ENCODE assay signal across 9 cellular contexts in the genomic region with DNA sequence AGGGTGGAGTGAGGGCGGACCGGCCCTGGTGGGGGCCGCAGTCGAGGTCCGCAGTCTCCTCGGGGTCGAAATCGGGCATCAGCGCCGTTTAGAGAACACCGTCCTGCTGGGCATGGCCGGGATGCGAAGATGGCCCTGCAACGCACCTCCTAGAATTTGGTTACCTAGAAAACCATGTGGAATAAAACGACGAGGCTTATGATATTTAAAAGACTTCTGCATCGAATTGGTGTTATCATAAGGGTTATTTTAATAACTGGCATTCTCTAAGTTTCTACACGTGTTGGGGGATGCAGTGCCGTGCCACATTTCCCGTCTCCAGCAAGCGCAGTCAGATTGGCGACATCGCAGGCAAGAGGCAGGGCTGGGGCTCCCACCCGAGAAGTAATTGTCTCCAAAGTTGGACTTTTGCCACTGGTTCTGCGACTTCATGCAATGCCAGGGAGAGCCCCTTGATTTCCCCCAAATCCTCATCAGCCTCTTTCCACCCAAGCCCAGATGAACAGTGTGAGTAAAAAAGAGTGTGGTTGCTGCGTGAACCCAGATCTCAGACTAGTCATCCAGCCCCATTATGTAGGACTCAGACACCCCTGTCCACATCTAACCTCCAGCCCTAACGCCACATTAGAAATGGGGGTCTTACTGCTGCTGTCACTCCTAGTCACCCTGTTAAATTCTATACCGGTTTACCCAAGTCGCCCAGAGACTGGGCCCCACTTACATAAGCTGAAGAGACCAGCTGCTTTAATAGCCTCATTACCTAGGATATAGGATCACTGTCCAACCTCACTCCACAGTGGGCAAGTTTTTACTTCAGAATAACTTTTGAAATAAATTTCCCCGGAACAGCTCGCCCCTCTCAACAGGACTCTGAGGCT. TPM values are rescaled to one million over a fixed set of nuclear protein-coding genes. Genes with fewer than 3 reads are reported as not detected.
A peak's percentile ranks its signal among the peaks of the same experiment; 100 is the strongest.
DNase-seq lines count a peak whose midpoint lies in the region; ATAC-seq, FAIRE-seq and TF ChIP-seq lines count a peak whose summit lies in the region.
"Had no signal": no experiment of that assay in that cellular context is flagged by ENCODE, and none has a peak within 500 bp of the region (broad histone marks: within the 10 kb centered on the region; RNA-seq: fewer than 3 reads in every experiment).

No MANE protein-coding gene starts in this region.

- FAIRE-seq in astrocyte (lab: Jason Lieb, UNC) = no peak

- peak; percentile 21 for DNase-seq in GM10266 (ENCODE audit: extremely low spot score)
- DNase-seq in astrocyte (ENCODE audit: low read depth) = no peak
- DNase-seq in inferior parietal cortex (ENCODE audit: extremely low spot score) = peak; percentile 61
- peak; percentile 56 for DNase-seq in stimulated activated CD4-positive, alpha-beta T cell treated with anti-CD3 and anti-CD28 coated beads, Interleukin-4, amount 100 ng/mL, for 24 hours
- DNase-seq in omental fat pad (ENCODE audit: low spot score) = no peak
- no peak for DNase-seq in NCI-H1105 (lab: John Stamatoyannopoulos, UW)
- DNase-seq in A172 (ENCODE audit: low spot score) = no peak

- H2AFZ ChIP-seq in OCI-LY1 (ENCODE audit: low read length) (no peak overlapping the region), astrocyte (ENCODE audit: low read depth, low read length) (peak overlapping the region; percentile 80)

- H3K36me3 ChIP-seq in OCI-LY1 (ENCODE audit: insufficient read depth, low read length) (no peaks in the 10 kb centered on the region), astrocyte (ENCODE audit: insufficient read depth, low read length) (no peaks in the 10 kb centered on the region)

- H3K79me2 ChIP-seq in OCI-LY1 (ENCODE audit: insufficient read depth, low read length) = no peaks in the 10 kb centered on the region
- no peaks in the 10 kb centered on the region for H3K79me2 ChIP-seq in astrocyte (ENCODE audit: insufficient read depth, low read length)

- peaks cover 19% of the 10 kb centered on the region for H3K4me1 Mint-ChIP-seq in astrocyte (ENCODE audit: low read depth, unreplicated experiment)

- H3K4me3 Mint-ChIP-seq in astrocyte (ENCODE audit: unreplicated experiment) = peak overlapping the region; percentile 90

- H4K20me1 ChIP-seq in OCI-LY1 (ENCODE audit: insufficient read depth, low read length) (no peaks in the 10 kb centered on the region), astrocyte (ENCODE audit: insufficient read depth, low read length) (no peaks in the 10 kb centered on the region)

- H3K9me2 ChIP-seq in OCI-LY1 (ENCODE audit: low read depth, low read length) = no peaks in the 10 kb centered on the region

- H3K4me2 ChIP-seq in OCI-LY1 (ENCODE audit: low read length) (peak overlapping the region; percentile 84), astrocyte (ENCODE audit: low read length) (peak overlapping the region; percentile 87)

- H3K9ac ChIP-seq in OCI-LY1 (ENCODE audit: low read length) (peak overlapping the region; percentile 73), astrocyte (ENCODE audit: low read length) (peak overlapping the region; percentile 95)

- TF ChIP-seq CTCF in GM10266 (IDR thresholded peaks at IDR 0.05; ENCODE audit: control insufficient read depth, insufficient read depth, low read depth, missing control alignments) (no peak), OCI-LY1 (IDR thresholded peaks at IDR 0.05; ENCODE audit: low read length) (no peak), astrocyte (IDR thresholded peaks at IDR 0.05; ENCODE audit: insufficient read depth, low read depth, low read length) (no peak), omental fat pad (IDR thresholded peaks at IDR 0.05) (no peak)

- H3F3A ChIP-seq in OCI-LY1 (ENCODE audit: insufficient read depth, low read length) = no peaks in the 10 kb centered on the region

- no peaks in the 10 kb centered on the region for H3K9me3 ChIP-seq in OCI-LY1 (ENCODE audit: low read length)
- no peaks in the 10 kb centered on the region for H3K9me3 ChIP-seq in astrocyte (ENCODE audit: insufficient read depth, low read depth, low read length)

- H3K4me3 ChIP-seq in OCI-LY1 (ENCODE audit: low read depth, low read length, poor library complexity, severe bottlenecking) (peak overlapping the region; percentile 68), astrocyte (ENCODE audit: insufficient read depth, low read depth, low read length) (peak overlapping the region; percentile 73)

- peaks cover 1% of the 10 kb centered on the region for H3K9me3 Mint-ChIP-seq in astrocyte (ENCODE audit: unreplicated experiment)

- H3K4me1 ChIP-seq in OCI-LY1 (ENCODE audit: insufficient read depth, low read length, severe bottlenecking) (peaks cover 53% of the 10 kb centered on the region), astrocyte (ENCODE audit: insufficient read depth, low read length) (peaks cover 29% of the 10 kb centered on the region)

- peaks cover 7% of the 10 kb centered on the region for H3K27me3 Mint-ChIP-seq in astrocyte (ENCODE audit: low read depth, unreplicated experiment)

- H3K27ac ChIP-seq in OCI-LY1 (ENCODE audit: low read depth, low read length, poor library complexity, severe bottlenecking) (peak overlapping the region; percentile 70), astrocyte (ENCODE audit: low read depth, low read length) (peak overlapping the region; percentile 86)

- ATAC-seq in omental fat pad (ENCODE audit: low FRiP score) = no peak

- H3K27me3 ChIP-seq in OCI-LY1 (ENCODE audit: insufficient read depth, low read length) (no peaks in the 10 kb centered on the region), astrocyte (ENCODE audit: insufficient read depth, low read length) (no peaks in the 10 kb centered on the region)

- no peaks in the 10 kb centered on the region for H3K36me3 Mint-ChIP-seq in astrocyte (ENCODE audit: low read depth, unreplicated experiment)

- H3K27ac Mint-ChIP-seq in astrocyte (ENCODE audit: unreplicated experiment) = peak overlapping the region; percentile 60

RNA-seq across cellular contexts. Expression of gene DHRS12, which starts 0.6 kb away (rescaled TPM):
- 4.0 and 4.9 TPM in 2 replicates for total RNA-seq in astrocyte
- total RNA-seq in omental fat pad = 10 to 100 TPM; 11.8 to 22.2 (median 17.4) TPM
- 3.1 and 6.1 TPM in 2 replicates for total RNA-seq in A172 (2014; rRNA removed; shearing (Covaris generic))

RNA-seq across cellular contexts. Expression of gene TMEM272, which starts 40.4 kb away (rescaled TPM):
- total RNA-seq in astrocyte = 0.05 TPM in 1 of 2 replicates, not detected in the other
- under 1 TPM in 3 of 4 donors, not detected in 1; 0.13 to 0.74 (median 0.16) TPM for total RNA-seq in omental fat pad
- not detected in 2 replicates for total RNA-seq in A172 (2014; rRNA removed; shearing (Covaris generic))

RNA-seq across cellular contexts. Expression of gene CCDC70, which starts 57.2 kb away (rescaled TPM):
- not detected in 2 replicates for total RNA-seq in astrocyte
- total RNA-seq in omental fat pad = not detected
- not detected in 2 replicates for total RNA-seq in A172 (2014; rRNA removed; shearing (Covaris generic))
- total RNA-seq: SK-MEL-5 had no signal

Comparison
In these comparisons a context has a peak if more than half of its experiments do, and no peak if none do; other contexts are left out.
1. DNase-seq: peak in GM10266 (single experiment), inferior parietal cortex (single experiment) and stimulated activated CD4-positive, alpha-beta T cell treated with anti-CD3 and anti-CD28 coated beads, Interleukin-4, amount 100 ng/mL, for 24 hours (single experiment); none in astrocyte (single experiment), omental fat pad (single experiment), NCI-H1105 (single experiment) and A172 (single experiment).